ENCODE assay signal across 1 cellular context in the genomic region with DNA sequence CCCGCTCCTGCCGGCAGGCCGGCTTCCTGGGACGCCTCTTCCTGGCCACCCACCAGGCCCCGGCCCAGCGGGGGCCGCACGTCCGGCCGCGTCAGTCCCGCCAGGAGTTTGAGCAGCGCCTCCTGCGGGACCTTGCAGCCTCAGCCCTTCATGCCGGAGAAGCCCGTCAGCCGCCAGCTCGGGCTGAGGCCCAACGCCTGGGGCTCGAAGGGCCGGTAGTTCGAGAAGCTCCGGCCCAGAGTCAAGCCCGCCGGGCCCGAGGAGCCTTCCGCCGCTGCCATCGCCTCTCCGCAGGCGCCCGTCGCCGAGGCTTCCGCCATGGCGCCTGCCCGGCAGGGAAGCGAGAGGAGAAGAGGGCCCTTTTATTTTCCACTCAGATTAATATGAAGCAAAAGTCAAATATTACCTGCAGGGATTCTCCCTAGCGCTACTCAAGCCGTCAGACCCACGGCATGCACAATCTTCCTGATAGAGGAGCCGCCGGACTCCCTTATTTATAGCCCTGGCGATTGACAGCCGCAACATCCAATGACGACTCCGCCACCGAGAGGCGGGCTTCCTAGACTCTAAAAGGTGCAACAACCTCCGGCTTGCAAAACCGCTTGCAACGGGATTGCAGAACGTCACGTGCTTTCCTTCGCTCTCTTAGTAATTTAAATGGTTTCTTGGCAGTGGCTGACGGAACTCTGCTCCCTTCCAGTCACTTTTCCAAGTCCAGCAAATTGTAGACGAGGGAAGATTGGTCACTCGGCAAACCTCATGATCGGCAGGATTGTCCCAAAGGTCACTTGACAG.
TF ChIP-seq lines count a peak whose summit lies in the region.

A gene with protein sequence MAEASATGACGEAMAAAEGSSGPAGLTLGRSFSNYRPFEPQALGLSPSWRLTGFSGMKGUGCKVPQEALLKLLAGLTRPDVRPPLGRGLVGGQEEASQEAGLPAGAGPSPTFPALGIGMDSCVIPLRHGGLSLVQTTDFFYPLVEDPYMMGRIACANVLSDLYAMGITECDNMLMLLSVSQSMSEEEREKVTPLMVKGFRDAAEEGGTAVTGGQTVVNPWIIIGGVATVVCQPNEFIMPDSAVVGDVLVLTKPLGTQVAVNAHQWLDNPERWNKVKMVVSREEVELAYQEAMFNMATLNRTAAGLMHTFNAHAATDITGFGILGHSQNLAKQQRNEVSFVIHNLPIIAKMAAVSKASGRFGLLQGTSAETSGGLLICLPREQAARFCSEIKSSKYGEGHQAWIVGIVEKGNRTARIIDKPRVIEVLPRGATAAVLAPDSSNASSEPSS (minus strand): TSS at position 467 of the 795 bp plus-strand sequence. CDS start 147 bp downstream, at position 320.

TF ChIP-seq in HepG2, 621 proteins besides CTCF, POLR2A, EP300 and RAD21 (continued from another document and continues in another):
- TF ChIP-seq, protein P1, sequence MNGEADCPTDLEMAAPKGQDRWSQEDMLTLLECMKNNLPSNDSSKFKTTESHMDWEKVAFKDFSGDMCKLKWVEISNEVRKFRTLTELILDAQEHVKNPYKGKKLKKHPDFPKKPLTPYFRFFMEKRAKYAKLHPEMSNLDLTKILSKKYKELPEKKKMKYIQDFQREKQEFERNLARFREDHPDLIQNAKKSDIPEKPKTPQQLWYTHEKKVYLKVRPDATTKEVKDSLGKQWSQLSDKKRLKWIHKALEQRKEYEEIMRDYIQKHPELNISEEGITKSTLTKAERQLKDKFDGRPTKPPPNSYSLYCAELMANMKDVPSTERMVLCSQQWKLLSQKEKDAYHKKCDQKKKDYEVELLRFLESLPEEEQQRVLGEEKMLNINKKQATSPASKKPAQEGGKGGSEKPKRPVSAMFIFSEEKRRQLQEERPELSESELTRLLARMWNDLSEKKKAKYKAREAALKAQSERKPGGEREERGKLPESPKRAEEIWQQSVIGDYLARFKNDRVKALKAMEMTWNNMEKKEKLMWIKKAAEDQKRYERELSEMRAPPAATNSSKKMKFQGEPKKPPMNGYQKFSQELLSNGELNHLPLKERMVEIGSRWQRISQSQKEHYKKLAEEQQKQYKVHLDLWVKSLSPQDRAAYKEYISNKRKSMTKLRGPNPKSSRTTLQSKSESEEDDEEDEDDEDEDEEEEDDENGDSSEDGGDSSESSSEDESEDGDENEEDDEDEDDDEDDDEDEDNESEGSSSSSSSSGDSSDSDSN (CRISPR knock-in tag; IDR thresholded peaks at IDR 0.05) = peak; percentile 82
- 0 out of 2 replicates have a peak, but pooled peaks have one; percentile 76 for TF ChIP-seq ZNF761 (CRISPR knock-in tag; conservative IDR thresholded peaks at IDR 0.05)
- TF ChIP-seq NFYC (CRISPR knock-in tag; IDR thresholded peaks at IDR 0.05) = peak; percentile 97
- TF ChIP-seq, protein P2, sequence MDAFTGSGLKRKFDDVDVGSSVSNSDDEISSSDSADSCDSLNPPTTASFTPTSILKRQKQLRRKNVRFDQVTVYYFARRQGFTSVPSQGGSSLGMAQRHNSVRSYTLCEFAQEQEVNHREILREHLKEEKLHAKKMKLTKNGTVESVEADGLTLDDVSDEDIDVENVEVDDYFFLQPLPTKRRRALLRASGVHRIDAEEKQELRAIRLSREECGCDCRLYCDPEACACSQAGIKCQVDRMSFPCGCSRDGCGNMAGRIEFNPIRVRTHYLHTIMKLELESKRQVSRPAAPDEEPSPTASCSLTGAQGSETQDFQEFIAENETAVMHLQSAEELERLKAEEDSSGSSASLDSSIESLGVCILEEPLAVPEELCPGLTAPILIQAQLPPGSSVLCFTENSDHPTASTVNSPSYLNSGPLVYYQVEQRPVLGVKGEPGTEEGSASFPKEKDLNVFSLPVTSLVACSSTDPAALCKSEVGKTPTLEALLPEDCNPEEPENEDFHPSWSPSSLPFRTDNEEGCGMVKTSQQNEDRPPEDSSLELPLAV (CRISPR knock-in tag; conservative IDR thresholded peaks at IDR 0.05; ENCODE audit: low read depth) = no peak
- TF ChIP-seq, protein P3, sequence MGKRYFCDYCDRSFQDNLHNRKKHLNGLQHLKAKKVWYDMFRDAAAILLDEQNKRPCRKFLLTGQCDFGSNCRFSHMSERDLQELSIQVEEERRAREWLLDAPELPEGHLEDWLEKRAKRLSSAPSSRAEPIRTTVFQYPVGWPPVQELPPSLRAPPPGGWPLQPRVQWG (CRISPR knock-in tag; IDR thresholded peaks at IDR 0.05; ENCODE audit: borderline replicate concordance, low read depth) = no peak
- no peak for TF ChIP-seq KAT2B (IDR thresholded peaks at IDR 0.05; ENCODE audit: borderline replicate concordance, low read depth, low read length)
- TF ChIP-seq SIN3B (IDR thresholded peaks at IDR 0.05; ENCODE audit: low read length) = no peak
- TF ChIP-seq PLRG1 (conservative IDR thresholded peaks at IDR 0.05) = no peak
- no peak for TF ChIP-seq U2AF1 (optimal IDR thresholded peaks at IDR 0.05; ENCODE audit: low read depth, low read length)
- TF ChIP-seq, protein P4, sequence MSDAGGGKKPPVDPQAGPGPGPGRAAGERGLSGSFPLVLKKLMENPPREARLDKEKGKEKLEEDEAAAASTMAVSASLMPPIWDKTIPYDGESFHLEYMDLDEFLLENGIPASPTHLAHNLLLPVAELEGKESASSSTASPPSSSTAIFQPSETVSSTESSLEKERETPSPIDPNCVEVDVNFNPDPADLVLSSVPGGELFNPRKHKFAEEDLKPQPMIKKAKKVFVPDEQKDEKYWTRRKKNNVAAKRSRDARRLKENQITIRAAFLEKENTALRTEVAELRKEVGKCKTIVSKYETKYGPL (CRISPR knock-in tag; IDR thresholded peaks at IDR 0.05) = no peak
- TF ChIP-seq ZBTB21 (CRISPR knock-in tag; IDR thresholded peaks at IDR 0.05) = peak; percentile 2; the same call in 1 of the 2 replicates
- peak; percentile 26; the same call in 1 of the 2 replicates for TF ChIP-seq PHF20 (CRISPR knock-in tag; IDR thresholded peaks at IDR 0.05)
- TF ChIP-seq, protein P5, sequence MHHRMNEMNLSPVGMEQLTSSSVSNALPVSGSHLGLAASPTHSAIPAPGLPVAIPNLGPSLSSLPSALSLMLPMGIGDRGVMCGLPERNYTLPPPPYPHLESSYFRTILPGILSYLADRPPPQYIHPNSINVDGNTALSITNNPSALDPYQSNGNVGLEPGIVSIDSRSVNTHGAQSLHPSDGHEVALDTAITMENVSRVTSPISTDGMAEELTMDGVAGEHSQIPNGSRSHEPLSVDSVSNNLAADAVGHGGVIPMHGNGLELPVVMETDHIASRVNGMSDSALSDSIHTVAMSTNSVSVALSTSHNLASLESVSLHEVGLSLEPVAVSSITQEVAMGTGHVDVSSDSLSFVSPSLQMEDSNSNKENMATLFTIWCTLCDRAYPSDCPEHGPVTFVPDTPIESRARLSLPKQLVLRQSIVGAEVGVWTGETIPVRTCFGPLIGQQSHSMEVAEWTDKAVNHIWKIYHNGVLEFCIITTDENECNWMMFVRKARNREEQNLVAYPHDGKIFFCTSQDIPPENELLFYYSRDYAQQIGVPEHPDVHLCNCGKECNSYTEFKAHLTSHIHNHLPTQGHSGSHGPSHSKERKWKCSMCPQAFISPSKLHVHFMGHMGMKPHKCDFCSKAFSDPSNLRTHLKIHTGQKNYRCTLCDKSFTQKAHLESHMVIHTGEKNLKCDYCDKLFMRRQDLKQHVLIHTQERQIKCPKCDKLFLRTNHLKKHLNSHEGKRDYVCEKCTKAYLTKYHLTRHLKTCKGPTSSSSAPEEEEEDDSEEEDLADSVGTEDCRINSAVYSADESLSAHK (CRISPR knock-in tag; IDR thresholded peaks at IDR 0.05; ENCODE audit: borderline replicate concordance) = no peak
- peak; percentile 34 to 90; a peak in 2 of 4 replicates for TF ChIP-seq KLF16 (CRISPR knock-in tag; IDR thresholded peaks at IDR 0.05)
- TF ChIP-seq CENPT (CRISPR knock-in tag; IDR thresholded peaks at IDR 0.05; ENCODE audit: low read depth) = no peak
- TF ChIP-seq, protein P6, sequence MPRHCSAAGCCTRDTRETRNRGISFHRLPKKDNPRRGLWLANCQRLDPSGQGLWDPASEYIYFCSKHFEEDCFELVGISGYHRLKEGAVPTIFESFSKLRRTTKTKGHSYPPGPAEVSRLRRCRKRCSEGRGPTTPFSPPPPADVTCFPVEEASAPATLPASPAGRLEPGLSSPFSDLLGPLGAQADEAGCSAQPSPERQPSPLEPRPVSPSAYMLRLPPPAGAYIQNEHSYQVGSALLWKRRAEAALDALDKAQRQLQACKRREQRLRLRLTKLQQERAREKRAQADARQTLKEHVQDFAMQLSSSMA (CRISPR knock-in tag; IDR thresholded peaks at IDR 0.05) = peak; percentile 68; the same call in 1 of the 2 replicates
- peak; percentile 60; the same call in 1 of the 2 replicates for TF ChIP-seq RXRB (CRISPR knock-in tag; IDR thresholded peaks at IDR 0.05; ENCODE audit: borderline replicate concordance)
- TF ChIP-seq, protein P7, sequence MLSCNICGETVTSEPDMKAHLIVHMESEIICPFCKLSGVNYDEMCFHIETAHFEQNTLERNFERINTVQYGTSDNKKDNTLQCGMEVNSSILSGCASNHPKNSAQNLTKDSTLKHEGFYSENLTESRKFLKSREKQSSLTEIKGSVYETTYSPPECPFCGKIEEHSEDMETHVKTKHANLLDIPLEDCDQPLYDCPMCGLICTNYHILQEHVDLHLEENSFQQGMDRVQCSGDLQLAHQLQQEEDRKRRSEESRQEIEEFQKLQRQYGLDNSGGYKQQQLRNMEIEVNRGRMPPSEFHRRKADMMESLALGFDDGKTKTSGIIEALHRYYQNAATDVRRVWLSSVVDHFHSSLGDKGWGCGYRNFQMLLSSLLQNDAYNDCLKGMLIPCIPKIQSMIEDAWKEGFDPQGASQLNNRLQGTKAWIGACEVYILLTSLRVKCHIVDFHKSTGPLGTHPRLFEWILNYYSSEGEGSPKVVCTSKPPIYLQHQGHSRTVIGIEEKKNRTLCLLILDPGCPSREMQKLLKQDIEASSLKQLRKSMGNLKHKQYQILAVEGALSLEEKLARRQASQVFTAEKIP (CRISPR knock-in tag; IDR thresholded peaks at IDR 0.05; ENCODE audit: borderline replicate concordance) = no peak
- TF ChIP-seq JDP2 (CRISPR knock-in tag; IDR thresholded peaks at IDR 0.05; ENCODE audit: borderline replicate concordance) = no peak; the same call in 1 of the 2 replicates
- TF ChIP-seq HDAC6 (IDR thresholded peaks at IDR 0.05; ENCODE audit: low read depth, low read length) = 0 out of 2 replicates have a peak, but pooled peaks have one; percentile 55
- no peak for TF ChIP-seq NFKB2 (CRISPR knock-in tag; IDR thresholded peaks at IDR 0.05; ENCODE audit: borderline replicate concordance)
- TF ChIP-seq, protein P8, sequence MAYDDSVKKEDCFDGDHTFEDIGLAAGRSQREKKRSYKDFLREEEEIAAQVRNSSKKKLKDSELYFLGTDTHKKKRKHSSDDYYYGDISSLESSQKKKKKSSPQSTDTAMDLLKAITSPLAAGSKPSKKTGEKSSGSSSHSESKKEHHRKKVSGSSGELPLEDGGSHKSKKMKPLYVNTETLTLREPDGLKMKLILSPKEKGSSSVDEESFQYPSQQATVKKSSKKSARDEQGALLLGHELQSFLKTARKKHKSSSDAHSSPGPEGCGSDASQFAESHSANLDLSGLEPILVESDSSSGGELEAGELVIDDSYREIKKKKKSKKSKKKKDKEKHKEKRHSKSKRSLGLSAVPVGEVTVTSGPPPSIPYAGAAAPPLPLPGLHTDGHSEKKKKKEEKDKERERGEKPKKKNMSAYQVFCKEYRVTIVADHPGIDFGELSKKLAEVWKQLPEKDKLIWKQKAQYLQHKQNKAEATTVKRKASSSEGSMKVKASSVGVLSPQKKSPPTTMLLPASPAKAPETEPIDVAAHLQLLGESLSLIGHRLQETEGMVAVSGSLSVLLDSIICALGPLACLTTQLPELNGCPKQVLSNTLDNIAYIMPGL (CRISPR knock-in tag; IDR thresholded peaks at IDR 0.05; ENCODE audit: borderline replicate concordance in 1 of 2, low read depth in 1 of 2) = peak; percentile 11 to 85; a peak in 3 of 4 replicates
- TF ChIP-seq, protein P9, sequence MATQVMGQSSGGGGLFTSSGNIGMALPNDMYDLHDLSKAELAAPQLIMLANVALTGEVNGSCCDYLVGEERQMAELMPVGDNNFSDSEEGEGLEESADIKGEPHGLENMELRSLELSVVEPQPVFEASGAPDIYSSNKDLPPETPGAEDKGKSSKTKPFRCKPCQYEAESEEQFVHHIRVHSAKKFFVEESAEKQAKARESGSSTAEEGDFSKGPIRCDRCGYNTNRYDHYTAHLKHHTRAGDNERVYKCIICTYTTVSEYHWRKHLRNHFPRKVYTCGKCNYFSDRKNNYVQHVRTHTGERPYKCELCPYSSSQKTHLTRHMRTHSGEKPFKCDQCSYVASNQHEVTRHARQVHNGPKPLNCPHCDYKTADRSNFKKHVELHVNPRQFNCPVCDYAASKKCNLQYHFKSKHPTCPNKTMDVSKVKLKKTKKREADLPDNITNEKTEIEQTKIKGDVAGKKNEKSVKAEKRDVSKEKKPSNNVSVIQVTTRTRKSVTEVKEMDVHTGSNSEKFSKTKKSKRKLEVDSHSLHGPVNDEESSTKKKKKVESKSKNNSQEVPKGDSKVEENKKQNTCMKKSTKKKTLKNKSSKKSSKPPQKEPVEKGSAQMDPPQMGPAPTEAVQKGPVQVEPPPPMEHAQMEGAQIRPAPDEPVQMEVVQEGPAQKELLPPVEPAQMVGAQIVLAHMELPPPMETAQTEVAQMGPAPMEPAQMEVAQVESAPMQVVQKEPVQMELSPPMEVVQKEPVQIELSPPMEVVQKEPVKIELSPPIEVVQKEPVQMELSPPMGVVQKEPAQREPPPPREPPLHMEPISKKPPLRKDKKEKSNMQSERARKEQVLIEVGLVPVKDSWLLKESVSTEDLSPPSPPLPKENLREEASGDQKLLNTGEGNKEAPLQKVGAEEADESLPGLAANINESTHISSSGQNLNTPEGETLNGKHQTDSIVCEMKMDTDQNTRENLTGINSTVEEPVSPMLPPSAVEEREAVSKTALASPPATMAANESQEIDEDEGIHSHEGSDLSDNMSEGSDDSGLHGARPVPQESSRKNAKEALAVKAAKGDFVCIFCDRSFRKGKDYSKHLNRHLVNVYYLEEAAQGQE (IDR thresholded peaks at IDR 0.05; ENCODE audit: borderline replicate concordance in 1 of 2, low read depth in 1 of 2, low read length in 2 of 2) = peak in 1 of 2 experiments; percentile 20; a peak in 1 of 4 replicates
- TF ChIP-seq, protein P10, sequence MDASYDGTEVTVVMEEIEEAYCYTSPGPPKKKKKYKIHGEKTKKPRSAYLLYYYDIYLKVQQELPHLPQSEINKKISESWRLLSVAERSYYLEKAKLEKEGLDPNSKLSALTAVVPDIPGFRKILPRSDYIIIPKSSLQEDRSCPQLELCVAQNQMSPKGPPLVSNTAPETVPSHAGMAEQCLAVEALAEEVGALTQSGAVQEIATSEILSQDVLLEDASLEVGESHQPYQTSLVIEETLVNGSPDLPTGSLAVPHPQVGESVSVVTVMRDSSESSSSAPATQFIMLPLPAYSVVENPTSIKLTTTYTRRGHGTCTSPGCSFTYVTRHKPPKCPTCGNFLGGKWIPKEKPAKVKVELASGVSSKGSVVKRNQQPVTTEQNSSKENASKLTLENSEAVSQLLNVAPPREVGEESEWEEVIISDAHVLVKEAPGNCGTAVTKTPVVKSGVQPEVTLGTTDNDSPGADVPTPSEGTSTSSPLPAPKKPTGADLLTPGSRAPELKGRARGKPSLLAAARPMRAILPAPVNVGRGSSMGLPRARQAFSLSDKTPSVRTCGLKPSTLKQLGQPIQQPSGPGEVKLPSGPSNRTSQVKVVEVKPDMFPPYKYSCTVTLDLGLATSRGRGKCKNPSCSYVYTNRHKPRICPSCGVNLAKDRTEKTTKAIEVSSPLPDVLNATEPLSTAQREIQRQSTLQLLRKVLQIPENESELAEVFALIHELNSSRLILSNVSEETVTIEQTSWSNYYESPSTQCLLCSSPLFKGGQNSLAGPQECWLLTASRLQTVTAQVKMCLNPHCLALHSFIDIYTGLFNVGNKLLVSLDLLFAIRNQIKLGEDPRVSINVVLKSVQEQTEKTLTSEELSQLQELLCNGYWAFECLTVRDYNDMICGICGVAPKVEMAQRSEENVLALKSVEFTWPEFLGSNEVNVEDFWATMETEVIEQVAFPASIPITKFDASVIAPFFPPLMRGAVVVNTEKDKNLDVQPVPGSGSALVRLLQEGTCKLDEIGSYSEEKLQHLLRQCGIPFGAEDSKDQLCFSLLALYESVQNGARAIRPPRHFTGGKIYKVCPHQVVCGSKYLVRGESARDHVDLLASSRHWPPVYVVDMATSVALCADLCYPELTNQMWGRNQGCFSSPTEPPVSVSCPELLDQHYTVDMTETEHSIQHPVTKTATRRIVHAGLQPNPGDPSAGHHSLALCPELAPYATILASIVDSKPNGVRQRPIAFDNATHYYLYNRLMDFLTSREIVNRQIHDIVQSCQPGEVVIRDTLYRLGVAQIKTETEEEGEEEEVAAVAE (CRISPR knock-in tag; IDR thresholded peaks at IDR 0.05; ENCODE audit: borderline replicate concordance) = no peak
- peak; percentile 61 for TF ChIP-seq ZEB1 (IDR thresholded peaks at IDR 0.05; ENCODE audit: insufficient replicate concordance, low read depth)
